1 cellular context compared by ENCODE assay signal in the genomic region with DNA sequence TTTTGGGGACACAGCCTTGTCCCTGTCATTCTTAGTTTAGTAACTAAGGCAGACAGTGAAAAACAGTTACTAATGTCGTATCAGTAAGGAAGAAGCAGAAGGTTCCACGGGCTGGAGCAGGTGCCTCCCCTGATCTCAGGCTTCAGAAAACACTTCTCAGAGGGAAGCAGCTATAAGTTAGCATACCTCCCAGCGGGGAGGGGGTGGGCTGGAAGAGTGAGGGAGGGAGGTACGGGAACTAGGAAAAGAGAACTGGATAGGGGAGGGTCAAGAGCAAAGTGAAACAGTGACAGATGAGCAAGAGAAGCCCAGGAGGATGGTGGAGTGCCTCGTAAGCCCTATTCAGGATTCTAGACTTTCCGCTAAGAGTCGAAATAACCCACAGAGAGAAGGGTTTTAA.
TF ChIP-seq lines count a peak whose summit lies in the region.

No MANE protein-coding gene starts in this region.

TF ChIP-seq in GM23338, 12 proteins besides CTCF, POLR2A, EP300 and RAD21 (continued from another document):
- TF ChIP-seq, protein P1, sequence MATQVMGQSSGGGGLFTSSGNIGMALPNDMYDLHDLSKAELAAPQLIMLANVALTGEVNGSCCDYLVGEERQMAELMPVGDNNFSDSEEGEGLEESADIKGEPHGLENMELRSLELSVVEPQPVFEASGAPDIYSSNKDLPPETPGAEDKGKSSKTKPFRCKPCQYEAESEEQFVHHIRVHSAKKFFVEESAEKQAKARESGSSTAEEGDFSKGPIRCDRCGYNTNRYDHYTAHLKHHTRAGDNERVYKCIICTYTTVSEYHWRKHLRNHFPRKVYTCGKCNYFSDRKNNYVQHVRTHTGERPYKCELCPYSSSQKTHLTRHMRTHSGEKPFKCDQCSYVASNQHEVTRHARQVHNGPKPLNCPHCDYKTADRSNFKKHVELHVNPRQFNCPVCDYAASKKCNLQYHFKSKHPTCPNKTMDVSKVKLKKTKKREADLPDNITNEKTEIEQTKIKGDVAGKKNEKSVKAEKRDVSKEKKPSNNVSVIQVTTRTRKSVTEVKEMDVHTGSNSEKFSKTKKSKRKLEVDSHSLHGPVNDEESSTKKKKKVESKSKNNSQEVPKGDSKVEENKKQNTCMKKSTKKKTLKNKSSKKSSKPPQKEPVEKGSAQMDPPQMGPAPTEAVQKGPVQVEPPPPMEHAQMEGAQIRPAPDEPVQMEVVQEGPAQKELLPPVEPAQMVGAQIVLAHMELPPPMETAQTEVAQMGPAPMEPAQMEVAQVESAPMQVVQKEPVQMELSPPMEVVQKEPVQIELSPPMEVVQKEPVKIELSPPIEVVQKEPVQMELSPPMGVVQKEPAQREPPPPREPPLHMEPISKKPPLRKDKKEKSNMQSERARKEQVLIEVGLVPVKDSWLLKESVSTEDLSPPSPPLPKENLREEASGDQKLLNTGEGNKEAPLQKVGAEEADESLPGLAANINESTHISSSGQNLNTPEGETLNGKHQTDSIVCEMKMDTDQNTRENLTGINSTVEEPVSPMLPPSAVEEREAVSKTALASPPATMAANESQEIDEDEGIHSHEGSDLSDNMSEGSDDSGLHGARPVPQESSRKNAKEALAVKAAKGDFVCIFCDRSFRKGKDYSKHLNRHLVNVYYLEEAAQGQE (IDR thresholded peaks at IDR 0.05; ENCODE audit: unreplicated experiment): no peak
- TF ChIP-seq STAT1 (IDR thresholded peaks at IDR 0.05; ENCODE audit: unreplicated experiment): no peak
- no peak for TF ChIP-seq NANOG (IDR thresholded peaks at IDR 0.05; ENCODE audit: borderline replicate concordance)
- no peak for TF ChIP-seq ZNF114 (CRISPR knock-in tag; IDR thresholded peaks at IDR 0.05)
- no peak for TF ChIP-seq CREB1 (CRISPR knock-in tag; IDR thresholded peaks at IDR 0.05; ENCODE audit: low read depth)
- TF ChIP-seq, protein P2, sequence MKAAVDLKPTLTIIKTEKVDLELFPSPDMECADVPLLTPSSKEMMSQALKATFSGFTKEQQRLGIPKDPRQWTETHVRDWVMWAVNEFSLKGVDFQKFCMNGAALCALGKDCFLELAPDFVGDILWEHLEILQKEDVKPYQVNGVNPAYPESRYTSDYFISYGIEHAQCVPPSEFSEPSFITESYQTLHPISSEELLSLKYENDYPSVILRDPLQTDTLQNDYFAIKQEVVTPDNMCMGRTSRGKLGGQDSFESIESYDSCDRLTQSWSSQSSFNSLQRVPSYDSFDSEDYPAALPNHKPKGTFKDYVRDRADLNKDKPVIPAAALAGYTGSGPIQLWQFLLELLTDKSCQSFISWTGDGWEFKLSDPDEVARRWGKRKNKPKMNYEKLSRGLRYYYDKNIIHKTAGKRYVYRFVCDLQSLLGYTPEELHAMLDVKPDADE (IDR thresholded peaks at IDR 0.05): no peak
- TF ChIP-seq, protein P3, sequence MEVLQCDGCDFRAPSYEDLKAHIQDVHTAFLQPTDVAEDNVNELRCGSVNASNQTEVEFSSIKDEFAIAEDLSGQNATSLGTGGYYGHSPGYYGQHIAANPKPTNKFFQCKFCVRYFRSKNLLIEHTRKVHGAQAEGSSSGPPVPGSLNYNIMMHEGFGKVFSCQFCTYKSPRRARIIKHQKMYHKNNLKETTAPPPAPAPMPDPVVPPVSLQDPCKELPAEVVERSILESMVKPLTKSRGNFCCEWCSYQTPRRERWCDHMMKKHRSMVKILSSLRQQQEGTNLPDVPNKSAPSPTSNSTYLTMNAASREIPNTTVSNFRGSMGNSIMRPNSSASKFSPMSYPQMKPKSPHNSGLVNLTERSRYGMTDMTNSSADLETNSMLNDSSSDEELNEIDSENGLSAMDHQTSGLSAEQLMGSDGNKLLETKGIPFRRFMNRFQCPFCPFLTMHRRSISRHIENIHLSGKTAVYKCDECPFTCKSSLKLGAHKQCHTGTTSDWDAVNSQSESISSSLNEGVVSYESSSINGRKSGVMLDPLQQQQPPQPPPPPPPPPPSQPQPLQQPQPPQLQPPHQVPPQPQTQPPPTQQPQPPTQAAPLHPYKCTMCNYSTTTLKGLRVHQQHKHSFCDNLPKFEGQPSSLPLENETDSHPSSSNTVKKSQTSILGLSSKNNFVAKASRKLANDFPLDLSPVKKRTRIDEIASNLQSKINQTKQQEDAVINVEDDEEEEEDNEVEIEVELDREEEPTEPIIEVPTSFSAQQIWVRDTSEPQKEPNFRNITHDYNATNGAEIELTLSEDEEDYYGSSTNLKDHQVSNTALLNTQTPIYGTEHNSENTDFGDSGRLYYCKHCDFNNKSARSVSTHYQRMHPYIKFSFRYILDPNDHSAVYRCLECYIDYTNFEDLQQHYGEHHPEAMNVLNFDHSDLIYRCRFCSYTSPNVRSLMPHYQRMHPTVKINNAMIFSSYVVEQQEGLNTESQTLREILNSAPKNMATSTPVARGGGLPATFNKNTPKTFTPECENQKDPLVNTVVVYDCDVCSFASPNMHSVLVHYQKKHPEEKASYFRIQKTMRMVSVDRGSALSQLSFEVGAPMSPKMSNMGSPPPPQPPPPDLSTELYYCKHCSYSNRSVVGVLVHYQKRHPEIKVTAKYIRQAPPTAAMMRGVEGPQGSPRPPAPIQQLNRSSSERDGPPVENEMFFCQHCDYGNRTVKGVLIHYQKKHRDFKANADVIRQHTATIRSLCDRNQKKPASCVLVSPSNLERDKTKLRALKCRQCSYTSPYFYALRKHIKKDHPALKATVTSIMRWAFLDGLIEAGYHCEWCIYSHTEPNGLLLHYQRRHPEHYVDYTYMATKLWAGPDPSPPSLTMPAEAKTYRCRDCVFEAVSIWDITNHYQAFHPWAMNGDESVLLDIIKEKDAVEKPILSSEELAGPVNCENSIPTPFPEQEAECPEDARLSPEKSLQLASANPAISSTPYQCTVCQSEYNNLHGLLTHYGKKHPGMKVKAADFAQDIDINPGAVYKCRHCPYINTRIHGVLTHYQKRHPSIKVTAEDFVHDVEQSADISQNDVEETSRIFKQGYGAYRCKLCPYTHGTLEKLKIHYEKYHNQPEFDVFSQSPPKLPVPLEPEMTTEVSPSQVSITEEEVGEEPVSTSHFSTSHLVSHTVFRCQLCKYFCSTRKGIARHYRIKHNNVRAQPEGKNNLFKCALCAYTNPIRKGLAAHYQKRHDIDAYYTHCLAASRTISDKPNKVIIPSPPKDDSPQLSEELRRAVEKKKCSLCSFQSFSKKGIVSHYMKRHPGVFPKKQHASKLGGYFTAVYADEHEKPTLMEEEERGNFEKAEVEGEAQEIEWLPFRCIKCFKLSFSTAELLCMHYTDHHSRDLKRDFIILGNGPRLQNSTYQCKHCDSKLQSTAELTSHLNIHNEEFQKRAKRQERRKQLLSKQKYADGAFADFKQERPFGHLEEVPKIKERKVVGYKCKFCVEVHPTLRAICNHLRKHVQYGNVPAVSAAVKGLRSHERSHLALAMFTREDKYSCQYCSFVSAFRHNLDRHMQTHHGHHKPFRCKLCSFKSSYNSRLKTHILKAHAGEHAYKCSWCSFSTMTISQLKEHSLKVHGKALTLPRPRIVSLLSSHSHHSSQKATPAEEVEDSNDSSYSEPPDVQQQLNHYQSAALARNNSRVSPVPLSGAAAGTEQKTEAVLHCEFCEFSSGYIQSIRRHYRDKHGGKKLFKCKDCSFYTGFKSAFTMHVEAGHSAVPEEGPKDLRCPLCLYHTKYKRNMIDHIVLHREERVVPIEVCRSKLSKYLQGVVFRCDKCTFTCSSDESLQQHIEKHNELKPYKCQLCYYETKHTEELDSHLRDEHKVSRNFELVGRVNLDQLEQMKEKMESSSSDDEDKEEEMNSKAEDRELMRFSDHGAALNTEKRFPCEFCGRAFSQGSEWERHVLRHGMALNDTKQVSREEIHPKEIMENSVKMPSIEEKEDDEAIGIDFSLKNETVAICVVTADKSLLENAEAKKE (CRISPR knock-in tag; IDR thresholded peaks at IDR 0.05): no peak
